Comparison of ENCODE assay signal across 8 cellular contexts in genomic region chr6:106509420-106510089, GRCh38.
A peak's percentile ranks its signal among the peaks of the same experiment; 100 is the strongest.
DNase-seq lines count a peak whose midpoint lies in the region; ATAC-seq and TF ChIP-seq lines count a peak whose summit lies in the region.

No MANE protein-coding gene starts in this region.

- DNase-seq in CD4-positive, CD25-positive, alpha-beta regulatory T cell: no peak
- DNase-seq in Jurkat, Clone E6-1 (ENCODE audit: low read depth, low spot score): peak; percentile 83
- DNase-seq in cardiac fibroblast (ENCODE audit: low read depth in 2 of 2) (peak in 1 of 2 donors; percentile 30), NCI-H2081 treated with DMSO at 0.1 percent for 48 hours (lab: John Stamatoyannopoulos, UW) (no peak), COLO668 (lab: John Stamatoyannopoulos, UW; ENCODE audit: unreplicated experiment) (no peak)
- peak; percentile 36 to 85 (median 55) for DNase-seq in naive thymus-derived CD8-positive, alpha-beta T cell
- no peak for DNase-seq in activated effector memory CD4-positive, alpha-beta T cell treated with anti-CD3 and anti-CD28 coated beads, Interleukin-2, amount 50 U/mL, for 16 hours

- H3K36me3 Mint-ChIP-seq in CD4-positive, CD25-positive, alpha-beta regulatory T cell: no peaks in the 10 kb centered on the region
- H3K36me3 Mint-ChIP-seq in naive thymus-derived CD8-positive, alpha-beta T cell: no peaks in the 10 kb centered on the region

- peaks cover 14 to 31% (median 20%) of the 10 kb centered on the region in 4 donors for H3K4me1 Mint-ChIP-seq in CD4-positive, CD25-positive, alpha-beta regulatory T cell
- peaks cover 12 to 45% (median 33%) of the 10 kb centered on the region in 4 donors for H3K4me1 Mint-ChIP-seq in naive thymus-derived CD8-positive, alpha-beta T cell

- H3K27me3 Mint-ChIP-seq in CD4-positive, CD25-positive, alpha-beta regulatory T cell: peaks cover 4% of the 10 kb centered on the region
- no peaks in the 10 kb centered on the region for H3K27me3 Mint-ChIP-seq in naive thymus-derived CD8-positive, alpha-beta T cell

- H3K36me3 ChIP-seq in CD4-positive, CD25-positive, alpha-beta regulatory T cell (ENCODE audit: control insufficient read depth, insufficient read depth, low read length): no peaks in the 10 kb centered on the region

- no peaks in the 10 kb centered on the region for H3K9me3 Mint-ChIP-seq in CD4-positive, CD25-positive, alpha-beta regulatory T cell
- H3K9me3 Mint-ChIP-seq in naive thymus-derived CD8-positive, alpha-beta T cell: no peaks in the 10 kb centered on the region

- H3K4me3 ChIP-seq in CD4-positive, CD25-positive, alpha-beta regulatory T cell (ENCODE audit: low read depth, low read length): peak overlapping the region; percentile 76
- H3K4me3 ChIP-seq in Jurkat, Clone E6-1 (ENCODE audit: low read length): peak overlapping the region; percentile 62
- H3K4me3 ChIP-seq in cardiac fibroblast (replicated peaks in 1 of 2; ENCODE audit: low read depth in 2 of 2, low read length in 2 of 2): peak overlapping the region in 1 of 2 donors; percentile 53

- no peak overlapping the region for H3K27ac Mint-ChIP-seq in CD4-positive, CD25-positive, alpha-beta regulatory T cell
- H3K27ac Mint-ChIP-seq in naive thymus-derived CD8-positive, alpha-beta T cell: peak overlapping the region; percentile 44 to 99 (median 92)

- no peaks in the 10 kb centered on the region for H3K27me3 ChIP-seq in CD4-positive, CD25-positive, alpha-beta regulatory T cell (ENCODE audit: control insufficient read depth, insufficient read depth, low read length)

- H3K4me1 ChIP-seq in CD4-positive, CD25-positive, alpha-beta regulatory T cell (ENCODE audit: control insufficient read depth, insufficient read depth, low read length, poor library complexity, severe bottlenecking): peaks cover 38% of the 10 kb centered on the region

- no peak for ATAC-seq in CD4-positive, CD25-positive, alpha-beta regulatory T cell (ENCODE audit: low read depth in 2 of 2)
- ATAC-seq in naive thymus-derived CD8-positive, alpha-beta T cell: peak; percentile 42
- ATAC-seq in GM21576 (IDR thresholded peaks at IDR 0.05; ENCODE audit: unreplicated experiment): no peak

- no peak overlapping the region for H3K27ac ChIP-seq in CD4-positive, CD25-positive, alpha-beta regulatory T cell (ENCODE audit: insufficient read depth, low read length, poor library complexity, severe bottlenecking)

- TF ChIP-seq CTCF in cardiac fibroblast (IDR thresholded peaks at IDR 0.05; ENCODE audit: low read depth, low read length): peak; percentile 28

- no peaks in the 10 kb centered on the region for H3K9me3 ChIP-seq in CD4-positive, CD25-positive, alpha-beta regulatory T cell (ENCODE audit: control insufficient read depth in 2 of 2, low read length in 2 of 2)

- peak overlapping the region; percentile 55 to 96 (median 94) for H3K4me3 Mint-ChIP-seq in CD4-positive, CD25-positive, alpha-beta regulatory T cell
- H3K4me3 Mint-ChIP-seq in naive thymus-derived CD8-positive, alpha-beta T cell: peak overlapping the region; percentile 89 to 100 (median 97)

- POLR2A ChIA-PET in naive thymus-derived CD8-positive, alpha-beta T cell (lab: Charles Lee): interaction anchor here (0.6 to 7.2 kb wide), 8 partner anchors 13 to 518 kb away, joined by 3 to 231 read pairs (median 8); partner anchors contain the start of gene MTRES1

Comparison
In these comparisons a context has a peak if more than half of its experiments do, and no peak if none do; other contexts are left out.
1. ATAC-seq: peak in naive thymus-derived CD8-positive, alpha-beta T cell (2 of 2); none in CD4-positive, CD25-positive, alpha-beta regulatory T cell (0 of 2) and GM21576 (single experiment).
2. DNase-seq: peak in Jurkat, Clone E6-1 (single experiment) and naive thymus-derived CD8-positive, alpha-beta T cell (10 of 10); none in CD4-positive, CD25-positive, alpha-beta regulatory T cell (0 of 3), NCI-H2081 treated with DMSO at 0.1 percent for 48 hours (single experiment), COLO668 (single experiment) and activated effector memory CD4-positive, alpha-beta T cell treated with anti-CD3 and anti-CD28 coated beads, Interleukin-2, amount 50 U/mL, for 16 hours (single experiment).
3. H3K27ac Mint-ChIP-seq: peak in naive thymus-derived CD8-positive, alpha-beta T cell (10 of 10); none in CD4-positive, CD25-positive, alpha-beta regulatory T cell (0 of 3).